ENCODE assay signal across 16 cellular contexts in the genomic region with DNA sequence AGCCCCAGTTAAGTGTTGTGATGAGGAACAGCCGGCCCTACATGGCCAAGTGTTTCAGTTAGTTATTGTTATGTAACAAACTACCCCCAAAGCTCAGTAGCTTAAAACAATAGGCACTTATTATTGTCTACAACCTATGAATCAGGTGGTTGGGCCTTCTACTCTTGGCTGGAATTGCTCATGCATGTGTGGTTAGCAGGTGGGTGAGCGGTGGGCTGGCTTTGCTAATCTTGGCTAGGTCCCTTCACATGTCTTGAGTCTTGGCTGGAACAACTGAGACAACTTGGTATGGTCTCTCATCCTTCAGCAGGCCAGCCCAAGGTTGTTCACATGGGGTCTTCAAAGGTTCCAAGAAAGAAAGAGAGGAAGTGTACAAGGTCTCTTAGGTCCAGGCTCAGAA. TPM values are rescaled to one million over a fixed set of nuclear protein-coding genes. Genes with fewer than 3 reads are reported as not detected.
DNase-seq lines count a peak whose midpoint lies in the region; ATAC-seq and TF ChIP-seq lines count a peak whose summit lies in the region.
"Had no signal": no experiment of that assay in that cellular context is flagged by ENCODE, and none has a peak within 500 bp of the region (broad histone marks: within the 10 kb centered on the region; RNA-seq: fewer than 3 reads in every experiment).

No MANE protein-coding gene starts in this region.

- peak; percentile 34 for DNase-seq in activated T-cell treated with anti-CD3 and anti-CD28 coated beads for 4 hours
- DNase-seq in activated T-cell treated with anti-CD3 and anti-CD28 coated beads, Interleukin-2, amount 50 U/mL, for 1 hour: no peak
- DNase-seq in activated naive CD8-positive, alpha-beta T cell treated with anti-CD3 and anti-CD28 coated beads for 36 hours: peak; percentile 62
- DNase-seq in stimulated activated CD8-positive, alpha-beta memory T cell treated with anti-CD3 and anti-CD28 coated beads, Interleukin-4, amount 100 ng/mL, for 48 hours: peak; percentile 68
- DNase-seq in effector memory CD4-positive, alpha-beta T cell: no peak
- DNase-seq: Calu3, foreskin melanocyte, GOT3, left cardiac atrium, NCI-H69 had no signal

- no peak overlapping the region for H3K9ac ChIP-seq in OCI-LY1 (ENCODE audit: low read length)

- ATAC-seq in GM18907 (IDR thresholded peaks at IDR 0.05; ENCODE audit: unreplicated experiment) (no peak), GM19328 (IDR thresholded peaks at IDR 0.05; ENCODE audit: unreplicated experiment) (no peak)
- ATAC-seq: left cardiac atrium had no signal

- no peaks in the 10 kb centered on the region for H3K36me3 ChIP-seq in OCI-LY1 (ENCODE audit: insufficient read depth, low read length)
- H3K36me3 ChIP-seq in effector memory CD4-positive, alpha-beta T cell (ENCODE audit: control insufficient read depth, insufficient read depth, low read length): no peaks in the 10 kb centered on the region

- peak overlapping the region; percentile 94 for H3K27ac Mint-ChIP-seq in activated naive CD8-positive, alpha-beta T cell treated with anti-CD3 and anti-CD28 coated beads for 36 hours

- no peaks in the 10 kb centered on the region for H3K79me2 ChIP-seq in OCI-LY1 (ENCODE audit: insufficient read depth, low read length)

- peaks cover 57% of the 10 kb centered on the region for H3K4me1 Mint-ChIP-seq in activated naive CD8-positive, alpha-beta T cell treated with anti-CD3 and anti-CD28 coated beads for 36 hours

- H3K36me3 Mint-ChIP-seq in activated naive CD8-positive, alpha-beta T cell treated with anti-CD3 and anti-CD28 coated beads for 36 hours: peaks cover 39% of the 10 kb centered on the region

- peak overlapping the region; percentile 82 for H3K27ac ChIP-seq in OCI-LY1 (ENCODE audit: low read depth, low read length, poor library complexity, severe bottlenecking)
- H3K27ac ChIP-seq in effector memory CD4-positive, alpha-beta T cell (ENCODE audit: insufficient read depth, low read length, poor library complexity, severe bottlenecking): no peak overlapping the region

- no peak overlapping the region for H2AFZ ChIP-seq in OCI-LY1 (ENCODE audit: low read length)

- H3F3A ChIP-seq in OCI-LY1 (ENCODE audit: insufficient read depth, low read length): 0 out of 2 replicates have a peak, but pooled peaks cover 7% of the 10 kb centered on the region

- no peaks in the 10 kb centered on the region for H3K9me3 ChIP-seq in OCI-LY1 (ENCODE audit: low read length)
- H3K9me3 ChIP-seq in effector memory CD4-positive, alpha-beta T cell (ENCODE audit: control insufficient read depth, low read length): no peaks in the 10 kb centered on the region

- H3K4me3 ChIP-seq in OCI-LY1 (ENCODE audit: low read depth, low read length, poor library complexity, severe bottlenecking): no peak overlapping the region
- H3K4me3 ChIP-seq in effector memory CD4-positive, alpha-beta T cell (ENCODE audit: insufficient read depth, low read depth, low read length, poor library complexity, severe bottlenecking): no peak overlapping the region

- H3K27me3 ChIP-seq in OCI-LY1 (ENCODE audit: insufficient read depth, low read length): no peaks in the 10 kb centered on the region
- no peaks in the 10 kb centered on the region for H3K27me3 ChIP-seq in effector memory CD4-positive, alpha-beta T cell (replicated peaks; ENCODE audit: control insufficient read depth, insufficient read depth, low read length, poor library complexity, severe bottlenecking)

- no peak for TF ChIP-seq CTCF in OCI-LY1 (IDR thresholded peaks at IDR 0.05; ENCODE audit: low read length)

- no peak overlapping the region for H3K4me2 ChIP-seq in OCI-LY1 (ENCODE audit: low read length)

- no peaks in the 10 kb centered on the region for H3K27me3 Mint-ChIP-seq in activated naive CD8-positive, alpha-beta T cell treated with anti-CD3 and anti-CD28 coated beads for 36 hours

- H4K20me1 ChIP-seq in OCI-LY1 (ENCODE audit: insufficient read depth, low read length): no peaks in the 10 kb centered on the region

- H3K4me1 ChIP-seq in OCI-LY1 (ENCODE audit: insufficient read depth, low read length, severe bottlenecking): peaks cover 48% of the 10 kb centered on the region
- peaks cover 22% of the 10 kb centered on the region for H3K4me1 ChIP-seq in effector memory CD4-positive, alpha-beta T cell (ENCODE audit: control insufficient read depth, insufficient read depth, low read length, poor library complexity, severe bottlenecking)

- H3K9me2 ChIP-seq in OCI-LY1 (ENCODE audit: low read depth, low read length): no peaks in the 10 kb centered on the region

- peaks cover 24% of the 10 kb centered on the region for H3K9me3 Mint-ChIP-seq in activated naive CD8-positive, alpha-beta T cell treated with anti-CD3 and anti-CD28 coated beads for 36 hours

- no peak overlapping the region for H3K4me3 Mint-ChIP-seq in activated naive CD8-positive, alpha-beta T cell treated with anti-CD3 and anti-CD28 coated beads for 36 hours

RNA-seq across cellular contexts. Expression of gene CHRNA9, which starts 54.5 kb away (rescaled TPM):
- under 1 TPM in 1 of 2 experiments, not detected in 1; 0.22 TPM for total RNA-seq in activated naive CD8-positive, alpha-beta T cell treated with anti-CD3 and anti-CD28 coated beads for 36 hours
- total RNA-seq: Calu3, left cardiac atrium, mucosa of gallbladder, omental fat pad, subcutaneous adipose tissue had no signal

Comparison
In these comparisons a context has a peak if more than half of its experiments do, and no peak if none do; other contexts are left out.
1. DNase-seq: peak in activated T-cell treated with anti-CD3 and anti-CD28 coated beads for 4 hours (single experiment), activated naive CD8-positive, alpha-beta T cell treated with anti-CD3 and anti-CD28 coated beads for 36 hours (single experiment) and stimulated activated CD8-positive, alpha-beta memory T cell treated with anti-CD3 and anti-CD28 coated beads, Interleukin-4, amount 100 ng/mL, for 48 hours (single experiment); none in activated T-cell treated with anti-CD3 and anti-CD28 coated beads, Interleukin-2, amount 50 U/mL, for 1 hour (single experiment) and effector memory CD4-positive, alpha-beta T cell (0 of 3).